15 cellular contexts compared by ENCODE assay signal in genomic region chr3:172112348-172113123, GRCh38.
"Had no signal": no experiment of that assay in that cellular context is flagged by ENCODE, and none has a peak within 500 bp of the region (broad histone marks: within the 10 kb centered on the region; RNA-seq: fewer than 3 reads in every experiment).

No MANE protein-coding gene starts in this region.

- H3K4me3 Mint-ChIP-seq: activated CD4-positive, alpha-beta T cell treated with anti-CD3 and anti-CD28 coated beads, Interleukin-2, amount 10 ng/mL, durations not matched to agents 7 days and 5 days; naive thymus-derived CD8-positive, alpha-beta T cell; T-helper 2 cell treated with Interferon-gamma antibody and Interleukin-4, amounts not matched to agents 5 μg/mL and 100 μg/mL, for 36 hours had no signal

- H3K4me3 ChIP-seq: breast epithelium, gastroesophageal sphincter, heart right ventricle, sigmoid colon, stomach, testis, upper lobe of right lung had no signal

- H3K27ac Mint-ChIP-seq: activated CD4-positive, alpha-beta T cell treated with anti-CD3 and anti-CD28 coated beads, Interleukin-2, amount 10 ng/mL, durations not matched to agents 7 days and 5 days; naive thymus-derived CD8-positive, alpha-beta T cell; T-helper 2 cell treated with Interferon-gamma antibody and Interleukin-4, amounts not matched to agents 5 μg/mL and 100 μg/mL, for 36 hours had no signal

- H3K27me3 ChIP-seq: breast epithelium, gastroesophageal sphincter, heart right ventricle, sigmoid colon, stomach, testis, upper lobe of right lung had no signal

- ATAC-seq: gastroesophageal sphincter; heart right ventricle; left lobe of liver; naive thymus-derived CD8-positive, alpha-beta T cell; upper lobe of right lung had no signal

- H3K27me3 Mint-ChIP-seq: activated CD4-positive, alpha-beta T cell treated with anti-CD3 and anti-CD28 coated beads, Interleukin-2, amount 10 ng/mL, durations not matched to agents 7 days and 5 days had no signal

- H3K9me3 ChIP-seq: breast epithelium, gastroesophageal sphincter, heart right ventricle, sigmoid colon, stomach, testis, upper lobe of right lung had no signal

- H3K9me3 Mint-ChIP-seq: activated CD4-positive, alpha-beta T cell treated with anti-CD3 and anti-CD28 coated beads, Interleukin-2, amount 10 ng/mL, durations not matched to agents 7 days and 5 days; naive thymus-derived CD8-positive, alpha-beta T cell; T-helper 2 cell treated with Interferon-gamma antibody and Interleukin-4, amounts not matched to agents 5 μg/mL and 100 μg/mL, for 36 hours had no signal

- H3K4me1 ChIP-seq: breast epithelium, testis had no signal

- DNase-seq: activated CD4-positive, alpha-beta T cell treated with anti-CD3 and anti-CD28 coated beads, Interleukin-2, amount 10 ng/mL, durations not matched to agents 7 days and 5 days; aorta; dermis blood vessel endothelial cell; erythroblast; heart right ventricle; naive thymus-derived CD8-positive, alpha-beta T cell; sigmoid colon; stimulated activated CD4-positive, alpha-beta T cell treated with anti-CD3 and anti-CD28 coated beads, Interleukin-1b, Interleukin-23, amount 100 ng/mL, for 48 hours; stomach; testis; upper lobe of right lung had no signal

- H3K27ac ChIP-seq: breast epithelium, gastroesophageal sphincter, heart right ventricle, stomach, testis, upper lobe of right lung had no signal

- H3K36me3 ChIP-seq: breast epithelium had no signal
